ENCODE assay signal across 9 cellular contexts in genomic region chr2:79511320-79511951, GRCh38. TPM values are rescaled to one million over a fixed set of nuclear protein-coding genes. Genes with fewer than 3 reads are reported as not detected.
DNase-seq lines count a peak whose midpoint lies in the region; ATAC-seq and TF ChIP-seq lines count a peak whose summit lies in the region.
"Had no signal": no experiment of that assay in that cellular context is flagged by ENCODE, and none has a peak within 500 bp of the region (broad histone marks: within the 10 kb centered on the region; RNA-seq: fewer than 3 reads in every experiment).

No MANE protein-coding gene starts in this region.

- dilution Hi-C loops in mammary epithelial cell (cut with HindIII; ENCODE audit: low sequenced_read_pairs): no loop called here

- peak; percentile 62 to 64 for DNase-seq in Caco-2
- DNase-seq in KG1 (lab: John Stamatoyannopoulos, UW): peak; percentile 30
- DNase-seq in mammary epithelial cell: peak; percentile 1
- peak; percentile 46 for DNase-seq in lower lobe of right lung
- DNase-seq in stimulated activated naive B cell treated with anti-CD40 and anti-IgM and Interleukin-4, amounts not matched to agents 10 μg/mL and 1 μg/mL and 100 μg/mL, for 72 hours: no peak
- no peak for DNase-seq in CD8-positive, alpha-beta T cell
- no peak for DNase-seq in gastrocnemius medialis
- DNase-seq: immature natural killer cell had no signal

- H3K36me3 Mint-ChIP-seq in Caco-2 (ENCODE audit: insufficient read depth, unreplicated experiment): no peaks in the 10 kb centered on the region
- H3K36me3 Mint-ChIP-seq in stimulated activated naive B cell treated with anti-CD40 and anti-IgM and Interleukin-4, amounts not matched to agents 10 μg/mL and 1 μg/mL and 100 μg/mL, for 72 hours: peaks cover 0 to 2% of the 10 kb centered on the region in 2 donors
- no peaks in the 10 kb centered on the region for H3K36me3 Mint-ChIP-seq in CD8-positive, alpha-beta T cell

- H3K4me3 ChIP-seq in Caco-2 (ENCODE audit: low read depth, low read length) (no peak overlapping the region), mammary epithelial cell (replicated peaks in 1 of 3; ENCODE audit: insufficient read depth in 1 of 3, low read depth in 2 of 3, low read length in 3 of 3) (no peak overlapping the region), lower lobe of right lung (no peak overlapping the region), gastrocnemius medialis (no peak overlapping the region)
- H3K4me3 ChIP-seq in CD8-positive, alpha-beta T cell (ENCODE audit: low read depth, low read length): no peak overlapping the region

- H3K4me1 Mint-ChIP-seq in Caco-2 (ENCODE audit: low read depth, unreplicated experiment): no peaks in the 10 kb centered on the region
- H3K4me1 Mint-ChIP-seq in stimulated activated naive B cell treated with anti-CD40 and anti-IgM and Interleukin-4, amounts not matched to agents 10 μg/mL and 1 μg/mL and 100 μg/mL, for 72 hours: peaks cover 0 to 6% of the 10 kb centered on the region in 2 donors
- H3K4me1 Mint-ChIP-seq in CD8-positive, alpha-beta T cell (ENCODE audit: low read depth): peaks cover 3% of the 10 kb centered on the region
- H3K4me1 Mint-ChIP-seq: immature natural killer cell had no signal

- CTCF ChIA-PET in Caco-2 (lab: Charles Lee): no interaction called here
- CTCF ChIA-PET in mammary epithelial cell (lab: Charles Lee; ENCODE audit: low non-redundant PET): no interaction called here
- CTCF ChIA-PET in CD8-positive, alpha-beta T cell (lab: Charles Lee): no interaction called here

- BruUV-seq in Caco-2 (replicated peaks; lab: Mats Ljungman, UMichigan): no TSS peak
- no TSS peak for BruUV-seq in mammary epithelial cell (replicated peaks; lab: Mats Ljungman, UMichigan)

- POLR2A ChIA-PET in Caco-2 (lab: Charles Lee): no interaction called here
- POLR2A ChIA-PET in CD8-positive, alpha-beta T cell (lab: Charles Lee): no interaction called here

- no peaks in the 10 kb centered on the region for H3K36me3 ChIP-seq in Caco-2 (ENCODE audit: control insufficient read depth, insufficient read depth, low read length)
- H3K36me3 ChIP-seq in mammary epithelial cell (ENCODE audit: insufficient read depth, low read length): no peaks in the 10 kb centered on the region
- no peaks in the 10 kb centered on the region for H3K36me3 ChIP-seq in lower lobe of right lung
- H3K36me3 ChIP-seq in CD8-positive, alpha-beta T cell (ENCODE audit: insufficient read depth, low read length): no peaks in the 10 kb centered on the region
- H3K36me3 ChIP-seq in gastrocnemius medialis: no peaks in the 10 kb centered on the region

- H4K20me1 ChIP-seq in mammary epithelial cell (ENCODE audit: insufficient read depth, low read length): no peaks in the 10 kb centered on the region

- WGBS in mammary epithelial cell (ENCODE audit: low coverage, missing lambda C conversion rate): 39% methylated on average over 16 of the region's 16 CpGs

- H3K27me3 Mint-ChIP-seq in Caco-2 (ENCODE audit: insufficient read depth, unreplicated experiment): peaks cover 10% of the 10 kb centered on the region
- peaks cover 25 to 33% of the 10 kb centered on the region in 2 donors for H3K27me3 Mint-ChIP-seq in stimulated activated naive B cell treated with anti-CD40 and anti-IgM and Interleukin-4, amounts not matched to agents 10 μg/mL and 1 μg/mL and 100 μg/mL, for 72 hours
- H3K27me3 Mint-ChIP-seq in CD8-positive, alpha-beta T cell (ENCODE audit: low read depth): peaks cover 20% of the 10 kb centered on the region

- TF ChIP-seq CTCF in Caco-2 (IDR thresholded peaks at IDR 0.05; ENCODE audit: insufficient read depth in 1 of 2, low read depth in 1 of 2, low read length in 1 of 2, severe bottlenecking in 1 of 2, unreplicated experiment in 1 of 2) (no peak), mammary epithelial cell (conservative IDR thresholded peaks at IDR 0.05 in 1 of 2, IDR thresholded peaks at IDR 0.05 in 1 of 2; ENCODE audit: extremely low read depth in 1 of 2, insufficient read depth in 1 of 2, low read depth in 1 of 2, low read length in 2 of 2) (no peak), lower lobe of right lung (IDR thresholded peaks at IDR 0.05) (no peak), gastrocnemius medialis (IDR thresholded peaks at IDR 0.05 in 4 of 5, conservative IDR thresholded peaks at IDR 0.05 in 1 of 5) (no peak)
- no peak for TF ChIP-seq CTCF in CD8-positive, alpha-beta T cell (IDR thresholded peaks at IDR 0.05)

- H3K9ac ChIP-seq in mammary epithelial cell (ENCODE audit: insufficient read depth, low read length): no peak overlapping the region

- no peak for TF ChIP-seq POLR2A in gastrocnemius medialis (IDR thresholded peaks at IDR 0.05)

- H3K4me1 ChIP-seq in Caco-2 (no peaks in the 10 kb centered on the region), mammary epithelial cell (ENCODE audit: insufficient read depth, low read length) (no peaks in the 10 kb centered on the region), lower lobe of right lung (no peaks in the 10 kb centered on the region), gastrocnemius medialis (no peaks in the 10 kb centered on the region)
- H3K4me1 ChIP-seq in CD8-positive, alpha-beta T cell (ENCODE audit: insufficient read depth, low read length): no peaks in the 10 kb centered on the region

- no peaks in the 10 kb centered on the region for H3K9me3 Mint-ChIP-seq in Caco-2 (ENCODE audit: unreplicated experiment)
- H3K9me3 Mint-ChIP-seq in stimulated activated naive B cell treated with anti-CD40 and anti-IgM and Interleukin-4, amounts not matched to agents 10 μg/mL and 1 μg/mL and 100 μg/mL, for 72 hours: peaks cover 6 to 8% of the 10 kb centered on the region in 2 donors
- peaks cover 5% of the 10 kb centered on the region for H3K9me3 Mint-ChIP-seq in CD8-positive, alpha-beta T cell

- no peak overlapping the region for H3K4me2 ChIP-seq in mammary epithelial cell (ENCODE audit: insufficient read depth, low read depth, low read length)

- no peak overlapping the region for H3K27ac ChIP-seq in mammary epithelial cell (ENCODE audit: insufficient read depth, low read depth, low read length)
- H3K27ac ChIP-seq in lower lobe of right lung: no peak overlapping the region
- no peak overlapping the region for H3K27ac ChIP-seq in CD8-positive, alpha-beta T cell (ENCODE audit: low read depth, low read length)
- H3K27ac ChIP-seq in gastrocnemius medialis: no peak overlapping the region

- no peak overlapping the region for H2AFZ ChIP-seq in mammary epithelial cell (ENCODE audit: low read depth, low read length)

- no peak overlapping the region for H3K4me3 Mint-ChIP-seq in Caco-2 (ENCODE audit: unreplicated experiment)
- no peak overlapping the region for H3K4me3 Mint-ChIP-seq in stimulated activated naive B cell treated with anti-CD40 and anti-IgM and Interleukin-4, amounts not matched to agents 10 μg/mL and 1 μg/mL and 100 μg/mL, for 72 hours
- no peak overlapping the region for H3K4me3 Mint-ChIP-seq in CD8-positive, alpha-beta T cell

- H3K9me3 ChIP-seq in Caco-2 (no peaks in the 10 kb centered on the region), mammary epithelial cell (replicated peaks; ENCODE audit: insufficient read depth, low read length) (no peaks in the 10 kb centered on the region), lower lobe of right lung (no peaks in the 10 kb centered on the region), gastrocnemius medialis (no peaks in the 10 kb centered on the region)
- no peaks in the 10 kb centered on the region for H3K9me3 ChIP-seq in CD8-positive, alpha-beta T cell (ENCODE audit: low read length)

- no peaks in the 10 kb centered on the region for H3K27me3 ChIP-seq in Caco-2 (replicated peaks; ENCODE audit: control insufficient read depth, insufficient read depth, low read length)
- H3K27me3 ChIP-seq in mammary epithelial cell (ENCODE audit: insufficient read depth, low read length): no peaks in the 10 kb centered on the region
- peaks cover 20% of the 10 kb centered on the region for H3K27me3 ChIP-seq in lower lobe of right lung (ENCODE audit: low read depth)
- H3K27me3 ChIP-seq in CD8-positive, alpha-beta T cell (ENCODE audit: insufficient read depth, low read length): no peaks in the 10 kb centered on the region
- H3K27me3 ChIP-seq in gastrocnemius medialis: peaks cover 5 to 16% (median 6%) of the 10 kb centered on the region in 3 donors

- ATAC-seq in lower lobe of right lung (no peak), gastrocnemius medialis (no peak), GM21529 (IDR thresholded peaks at IDR 0.05; ENCODE audit: unreplicated experiment) (no peak)
- ATAC-seq in stimulated activated naive B cell treated with anti-CD40 and anti-IgM and Interleukin-4, amounts not matched to agents 10 μg/mL and 1 μg/mL and 100 μg/mL, for 72 hours (replicated peaks): no peak
- no peak for ATAC-seq in CD8-positive, alpha-beta T cell

- intact Hi-C loops in Caco-2 (cut with micrococcal nuclease; ENCODE audit: unreplicated experiment): loop anchor here (2.0 kb wide), 1 partner anchor 57 kb away; no protein-coding TSS in a partner anchor
- intact Hi-C loops in mammary epithelial cell (cut with micrococcal nuclease): no loop called here
- intact Hi-C loops in lower lobe of right lung (cut with DNase I): no loop called here
- intact Hi-C loops in CD8-positive, alpha-beta T cell (cut with DNase I, micrococcal nuclease): no loop called here
- intact Hi-C loops in gastrocnemius medialis (cut with DNase I; ENCODE audit: low total_unique reads): no loop called here

- in situ Hi-C loops in mammary epithelial cell (cut with MboI; ENCODE audit: low sequenced_read_pairs in 2 of 2) (no loop called here), gastrocnemius medialis (cut with MboI; ENCODE audit: low sequenced_read_pairs in 4 of 4) (no loop called here)

- no peaks in the 10 kb centered on the region for H3K79me2 ChIP-seq in mammary epithelial cell (ENCODE audit: insufficient read depth, low read length)

- no peak overlapping the region for H3K27ac Mint-ChIP-seq in Caco-2 (ENCODE audit: unreplicated experiment)
- no peak overlapping the region for H3K27ac Mint-ChIP-seq in stimulated activated naive B cell treated with anti-CD40 and anti-IgM and Interleukin-4, amounts not matched to agents 10 μg/mL and 1 μg/mL and 100 μg/mL, for 72 hours
- H3K27ac Mint-ChIP-seq in CD8-positive, alpha-beta T cell: no peak overlapping the region
- H3K27ac Mint-ChIP-seq: immature natural killer cell had no signal

RNA-seq across cellular contexts. Expression of gene CTNNA2, which starts 1.4 kb away (rescaled TPM):
- total RNA-seq in Caco-2 (2022) (not detected in 2 replicates), mammary epithelial cell (not detected), lower lobe of right lung (not detected), gastrocnemius medialis (not detected)
- not detected for polyA plus RNA-seq in mammary epithelial cell
- not detected for polyA minus RNA-seq in mammary epithelial cell
- total RNA-seq in CD8-positive, alpha-beta T cell: not detected
- polyA plus RNA-seq: immature natural killer cell had no signal

Comparison
In these comparisons a context has a peak if more than half of its experiments do, and no peak if none do; other contexts are left out.
1. DNase-seq: peak in Caco-2 (2 of 2), KG1 (single experiment), mammary epithelial cell (single experiment) and lower lobe of right lung (single experiment); none in stimulated activated naive B cell treated with anti-CD40 and anti-IgM and Interleukin-4, amounts not matched to agents 10 μg/mL and 1 μg/mL and 100 μg/mL, for 72 hours (single experiment), CD8-positive, alpha-beta T cell (0 of 7) and gastrocnemius medialis (0 of 2).